17 cellular contexts compared by ENCODE assay signal in the genomic region with DNA sequence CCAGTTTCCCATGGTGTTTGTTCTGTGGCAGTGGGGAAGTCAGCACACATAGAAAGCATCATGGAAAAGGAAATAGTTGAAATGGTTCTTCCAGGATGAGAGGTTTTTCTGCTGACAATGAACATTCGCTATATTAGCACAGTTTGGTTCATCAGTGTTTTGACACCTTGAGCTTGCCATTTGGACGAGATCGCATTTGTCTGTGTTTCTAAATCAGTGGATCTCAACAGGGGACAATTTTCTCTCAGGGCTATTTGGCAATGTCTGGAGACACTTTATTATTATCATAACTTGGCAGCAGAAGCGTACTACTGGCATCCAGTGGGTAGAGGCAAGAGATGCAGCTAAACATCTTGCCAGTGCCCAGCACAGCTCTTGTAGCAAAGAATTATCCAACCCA.
A peak's percentile ranks its signal among the peaks of the same experiment; 100 is the strongest.
DNase-seq lines count a peak whose midpoint lies in the region; ATAC-seq and TF ChIP-seq lines count a peak whose summit lies in the region.
"Had no signal": no experiment of that assay in that cellular context is flagged by ENCODE, and none has a peak within 500 bp of the region (broad histone marks: within the 10 kb centered on the region; RNA-seq: fewer than 3 reads in every experiment).

No MANE protein-coding gene starts in this region.

- peak; percentile 51 for DNase-seq in NCI-H1694 (lab: John Stamatoyannopoulos, UW)
- peak; percentile 71 for DNase-seq in cerebellum (ENCODE audit: low spot score)
- DNase-seq in mesothelial cell of epicardium (ENCODE audit: low spot score in 2 of 2, unreplicated experiment in 2 of 2) = no peak
- DNase-seq in superior temporal gyrus (ENCODE audit: extremely low spot score) = peak; percentile 37
- no peak for DNase-seq in kidney glomerular epithelial cell (lab: John Stamatoyannopoulos, UW)
- DNase-seq: activated CD4-positive, alpha-beta T cell treated with anti-CD3 and anti-CD28 coated beads for 36 hours; activated CD8-positive, alpha-beta memory T cell treated with anti-CD3 and anti-CD28 coated beads, Interleukin-2, amount 10 ng/mL, durations not matched to agents 7 days and 5 days; activated naive CD8-positive, alpha-beta T cell treated with anti-CD3 and anti-CD28 coated beads, Interleukin-2, amount 10 ng/mL, durations not matched to agents 7 days and 5 days; AML-193; hippocampal formation; mammary epithelial cell; naive B cell; NCI-H1436; NCI-H748 treated with DMSO at 0.1 percent for 48 hours had no signal

- H3K4me3 Mint-ChIP-seq in mesothelial cell of epicardium = no peak overlapping the region
- H3K4me3 Mint-ChIP-seq: activated CD4-positive, alpha-beta T cell treated with anti-CD3 and anti-CD28 coated beads for 36 hours; activated CD8-positive, alpha-beta memory T cell treated with anti-CD3 and anti-CD28 coated beads, Interleukin-2, amount 10 ng/mL, durations not matched to agents 7 days and 5 days; activated naive CD8-positive, alpha-beta T cell treated with anti-CD3 and anti-CD28 coated beads, Interleukin-2, amount 10 ng/mL, durations not matched to agents 7 days and 5 days; dendritic cell treated with granulocyte-macrophage colony-stimulating factor and Interleukin-4, amounts not matched to agents 40 ng/mL and 50 ng/mL, for 4 days; naive B cell had no signal

- peaks cover 8% of the 10 kb centered on the region for H3K9me3 Mint-ChIP-seq in mesothelial cell of epicardium
- H3K9me3 Mint-ChIP-seq: activated naive CD8-positive, alpha-beta T cell treated with anti-CD3 and anti-CD28 coated beads, Interleukin-2, amount 10 ng/mL, durations not matched to agents 7 days and 5 days had no signal

- H3K27me3 Mint-ChIP-seq in mesothelial cell of epicardium (ENCODE audit: low read depth) = no peaks in the 10 kb centered on the region
- H3K27me3 Mint-ChIP-seq: activated CD4-positive, alpha-beta T cell treated with anti-CD3 and anti-CD28 coated beads for 36 hours; activated naive CD8-positive, alpha-beta T cell treated with anti-CD3 and anti-CD28 coated beads, Interleukin-2, amount 10 ng/mL, durations not matched to agents 7 days and 5 days had no signal

- ATAC-seq in HG02610 (IDR thresholded peaks at IDR 0.05; ENCODE audit: unreplicated experiment) (no peak), HG02870 (IDR thresholded peaks at IDR 0.05; ENCODE audit: unreplicated experiment) (no peak)
- ATAC-seq: activated CD4-positive, alpha-beta T cell treated with anti-CD3 and anti-CD28 coated beads for 36 hours; activated CD8-positive, alpha-beta memory T cell treated with anti-CD3 and anti-CD28 coated beads, Interleukin-2, amount 10 ng/mL, durations not matched to agents 7 days and 5 days had no signal

- TF ChIP-seq CTCF in mesothelial cell of epicardium (IDR thresholded peaks at IDR 0.05; ENCODE audit: unreplicated experiment) = no peak

- peaks cover 41% of the 10 kb centered on the region for H3K4me1 Mint-ChIP-seq in mesothelial cell of epicardium
- H3K4me1 Mint-ChIP-seq: activated CD8-positive, alpha-beta memory T cell treated with anti-CD3 and anti-CD28 coated beads, Interleukin-2, amount 10 ng/mL, durations not matched to agents 7 days and 5 days had no signal

- H3K36me3 Mint-ChIP-seq in mesothelial cell of epicardium = no peaks in the 10 kb centered on the region
- H3K36me3 Mint-ChIP-seq: activated CD8-positive, alpha-beta memory T cell treated with anti-CD3 and anti-CD28 coated beads, Interleukin-2, amount 10 ng/mL, durations not matched to agents 7 days and 5 days; activated naive CD8-positive, alpha-beta T cell treated with anti-CD3 and anti-CD28 coated beads, Interleukin-2, amount 10 ng/mL, durations not matched to agents 7 days and 5 days had no signal

- peak overlapping the region; percentile 61 for H3K27ac Mint-ChIP-seq in mesothelial cell of epicardium
- H3K27ac Mint-ChIP-seq: activated CD4-positive, alpha-beta T cell treated with anti-CD3 and anti-CD28 coated beads for 36 hours; activated CD8-positive, alpha-beta memory T cell treated with anti-CD3 and anti-CD28 coated beads, Interleukin-2, amount 10 ng/mL, durations not matched to agents 7 days and 5 days; activated naive CD8-positive, alpha-beta T cell treated with anti-CD3 and anti-CD28 coated beads, Interleukin-2, amount 10 ng/mL, durations not matched to agents 7 days and 5 days; naive B cell had no signal

Comparison
In these comparisons a context has a peak if more than half of its experiments do, and no peak if none do; other contexts are left out.
1. DNase-seq: peak in NCI-H1694 (single experiment), cerebellum (single experiment) and superior temporal gyrus (single experiment); none in mesothelial cell of epicardium (0 of 2) and kidney glomerular epithelial cell (single experiment).